In genomic region chr1:2534775-2535387, GRCh38 we compare ENCODE assay signal across 12 cellular contexts. TPM values are rescaled to one million over a fixed set of nuclear protein-coding genes. Genes with fewer than 3 reads are reported as not detected.
DNase-seq lines count a peak whose midpoint lies in the region; ATAC-seq and TF ChIP-seq lines count a peak whose summit lies in the region.
"Had no signal": no experiment of that assay in that cellular context is flagged by ENCODE, and none has a peak within 500 bp of the region (broad histone marks: within the 10 kb centered on the region; RNA-seq: fewer than 3 reads in every experiment).

No MANE protein-coding gene starts in this region.

- H3K9me3 Mint-ChIP-seq in type B pancreatic cell = no peaks in the 10 kb centered on the region
- no peaks in the 10 kb centered on the region for H3K9me3 Mint-ChIP-seq in activated naive CD8-positive, alpha-beta T cell treated with anti-CD3 and anti-CD28 coated beads, Interleukin-2, amount 50 U/mL, for 24 hours
- H3K9me3 Mint-ChIP-seq: activated naive CD8-positive, alpha-beta T cell treated with anti-CD3 and anti-CD28 coated beads, Interleukin-2, amount 10 ng/mL, durations not matched to agents 7 days and 5 days had no signal

- peak overlapping the region; percentile 5; the same call in 1 of the 2 replicates for H3K4me3 ChIP-seq in PC-3 (ENCODE audit: low read length)
- H3K4me3 ChIP-seq in foreskin fibroblast (ENCODE audit: low read depth in 1 of 2, low read length in 2 of 2) = no peak overlapping the region

- peak; percentile 37 for DNase-seq in DMS 273 (lab: John Stamatoyannopoulos, UW; ENCODE audit: unreplicated experiment)
- no peak for DNase-seq in DMS 273 treated with DMSO at 0.1 percent for 48 hours (lab: John Stamatoyannopoulos, UW)
- DNase-seq in PC-3 = peak; percentile 97
- DNase-seq in foreskin fibroblast = peak; percentile 81 to 86
- DNase-seq in type B pancreatic cell (ENCODE audit: extremely low spot score, unreplicated experiment) = no peak
- DNase-seq in activated naive CD8-positive, alpha-beta T cell treated with anti-CD3 and anti-CD28 coated beads, Interleukin-2, amount 50 U/mL, for 24 hours = no peak
- DNase-seq in NCI-H1092 treated with DMSO at 0.1 percent for 48 hours (lab: John Stamatoyannopoulos, UW) = no peak
- DNase-seq: activated naive CD8-positive, alpha-beta T cell treated with anti-CD3 and anti-CD28 coated beads, Interleukin-2, amount 10 ng/mL, durations not matched to agents 7 days and 5 days; substantia nigra had no signal

- no peaks in the 10 kb centered on the region for H3K36me3 ChIP-seq in PC-3 (ENCODE audit: low read depth, low read length)

- no peaks in the 10 kb centered on the region for H3K9me3 ChIP-seq in PC-3 (ENCODE audit: low read length)

- no peaks in the 10 kb centered on the region for H3K79me2 ChIP-seq in PC-3 (ENCODE audit: low read length)

- peaks cover 10% of the 10 kb centered on the region for H3K4me1 Mint-ChIP-seq in type B pancreatic cell (ENCODE audit: unreplicated experiment)
- H3K4me1 Mint-ChIP-seq in activated naive CD8-positive, alpha-beta T cell treated with anti-CD3 and anti-CD28 coated beads, Interleukin-2, amount 50 U/mL, for 24 hours = peaks cover 2% of the 10 kb centered on the region

- no peak overlapping the region for H2AFZ ChIP-seq in PC-3 (ENCODE audit: low read length)

- peak overlapping the region; percentile 21 for H3K27ac ChIP-seq in PC-3 (ENCODE audit: low read length)
- H3K27ac ChIP-seq: 22Rv1 had no signal

- no peaks in the 10 kb centered on the region for H3K9me2 ChIP-seq in PC-3 (replicated peaks; ENCODE audit: low read length)

- no peaks in the 10 kb centered on the region for H4K20me1 ChIP-seq in PC-3 (ENCODE audit: low read length)

- TF ChIP-seq CTCF in PC-3 (conservative IDR thresholded peaks at IDR 0.05; ENCODE audit: low read depth, low read length) = no peak
- TF ChIP-seq CTCF in foreskin fibroblast (IDR thresholded peaks at IDR 0.05; ENCODE audit: low read depth, low read length) = no peak
- TF ChIP-seq CTCF in type B pancreatic cell (conservative IDR thresholded peaks at IDR 0.05) = no peak

- POLR2A ChIA-PET in PC-3 (lab: Charles Lee; ENCODE audit: unreplicated experiment) = interaction anchor here (1.4 kb wide), 1 partner anchor 8 kb away, joined by 3 read pairs; the partner anchor contains the start of gene PANK4

- peak; percentile 77 for ATAC-seq in PC-3
- ATAC-seq in activated naive CD8-positive, alpha-beta T cell treated with anti-CD3 and anti-CD28 coated beads, Interleukin-2, amount 50 U/mL, for 24 hours = no peak
- ATAC-seq in HG02938 (IDR thresholded peaks at IDR 0.05; ENCODE audit: unreplicated experiment) = no peak

- BruUV-seq in PC-3 (replicated peaks; lab: Mats Ljungman, UMichigan) = no TSS peak

- intact Hi-C loops in PC-3 (cut with micrococcal nuclease) = no loop called here

- CTCF ChIA-PET in PC-3 (lab: Charles Lee) = interaction anchor here (0.6 to 1.1 kb wide), 2 partner anchors 9 to 11 kb away, joined by 4 to 5 read pairs; partner anchors contain the start of gene PANK4

- H3K27ac Mint-ChIP-seq in type B pancreatic cell = peak overlapping the region; percentile 94
- no peak overlapping the region for H3K27ac Mint-ChIP-seq in activated naive CD8-positive, alpha-beta T cell treated with anti-CD3 and anti-CD28 coated beads, Interleukin-2, amount 50 U/mL, for 24 hours
- H3K27ac Mint-ChIP-seq: activated naive CD8-positive, alpha-beta T cell treated with anti-CD3 and anti-CD28 coated beads, Interleukin-2, amount 10 ng/mL, durations not matched to agents 7 days and 5 days had no signal

- peak overlapping the region; percentile 64 for H3K4me2 ChIP-seq in PC-3 (ENCODE audit: low read length)

- H3K9ac ChIP-seq in PC-3 (ENCODE audit: low read length) = no peak overlapping the region

- H3K27me3 Mint-ChIP-seq in type B pancreatic cell = peaks cover 40% of the 10 kb centered on the region
- peaks cover 21% of the 10 kb centered on the region for H3K27me3 Mint-ChIP-seq in activated naive CD8-positive, alpha-beta T cell treated with anti-CD3 and anti-CD28 coated beads, Interleukin-2, amount 50 U/mL, for 24 hours

- no peaks in the 10 kb centered on the region for H3F3A ChIP-seq in PC-3 (ENCODE audit: low read length, unreplicated experiment)

- no peaks in the 10 kb centered on the region for H3K36me3 Mint-ChIP-seq in type B pancreatic cell
- no peaks in the 10 kb centered on the region for H3K36me3 Mint-ChIP-seq in activated naive CD8-positive, alpha-beta T cell treated with anti-CD3 and anti-CD28 coated beads, Interleukin-2, amount 50 U/mL, for 24 hours (ENCODE audit: low read depth)
- H3K36me3 Mint-ChIP-seq: activated naive CD8-positive, alpha-beta T cell treated with anti-CD3 and anti-CD28 coated beads, Interleukin-2, amount 10 ng/mL, durations not matched to agents 7 days and 5 days had no signal

- peak overlapping the region; percentile 79 for H3K4me3 Mint-ChIP-seq in type B pancreatic cell
- H3K4me3 Mint-ChIP-seq in activated naive CD8-positive, alpha-beta T cell treated with anti-CD3 and anti-CD28 coated beads, Interleukin-2, amount 50 U/mL, for 24 hours = no peak overlapping the region
- H3K4me3 Mint-ChIP-seq: activated naive CD8-positive, alpha-beta T cell treated with anti-CD3 and anti-CD28 coated beads, Interleukin-2, amount 10 ng/mL, durations not matched to agents 7 days and 5 days had no signal

- H3K27me3 ChIP-seq in PC-3 (ENCODE audit: low read length) = no peaks in the 10 kb centered on the region

- peaks cover 45% of the 10 kb centered on the region for H3K4me1 ChIP-seq in PC-3 (ENCODE audit: insufficient read depth, low read length)

RNA-seq across cellular contexts. Expression of gene HES5, which starts 4.8 kb away (rescaled TPM):
- total RNA-seq in PC-3 (2014; rRNA removed) (0.84 and 1.8 TPM in 2 replicates), type B pancreatic cell (ENCODE audit: low replicate concordance) (4.5 and 5.1 TPM in 2 replicates)
- total RNA-seq: activated naive CD8-positive, alpha-beta T cell treated with anti-CD3 and anti-CD28 coated beads, Interleukin-2, amount 10 ng/mL, durations not matched to agents 7 days and 5 days; epithelial cell of proximal tubule had no signal

RNA-seq across cellular contexts. Expression of gene PANK4, which starts 8.5 kb away (rescaled TPM):
- total RNA-seq in PC-3 (2014; rRNA removed) (69.4 and 86.9 TPM in 2 replicates), type B pancreatic cell (ENCODE audit: low replicate concordance) (36.4 and 49.1 TPM in 2 replicates)

RNA-seq across cellular contexts. Expression of gene TNFRSF14, which starts 21.3 kb away (rescaled TPM):
- total RNA-seq in PC-3 (2014; rRNA removed) = 21.1 and 25.5 TPM in 2 replicates
- 4.2 and 8.5 TPM in 2 replicates for total RNA-seq in type B pancreatic cell (ENCODE audit: low replicate concordance)

RNA-seq across cellular contexts. Expression of gene PRXL2B, which starts 51.7 kb away (rescaled TPM):
- total RNA-seq in PC-3 (2014; rRNA removed) = 75.0 and 85.0 TPM in 2 replicates
- 33.7 and 40.3 TPM in 2 replicates for total RNA-seq in type B pancreatic cell (ENCODE audit: low replicate concordance)

RNA-seq across cellular contexts. Expression of gene PLCH2, which starts 58.8 kb away (rescaled TPM):
- total RNA-seq in PC-3 (2014; rRNA removed) = 5.9 and 7.2 TPM in 2 replicates
- total RNA-seq in type B pancreatic cell (ENCODE audit: low replicate concordance) = 0.67 and 0.82 TPM in 2 replicates

Comparison
In these comparisons a context has a peak if more than half of its experiments do, and no peak if none do; other contexts are left out.
1. DNase-seq: peak in DMS 273 (single experiment), PC-3 (single experiment) and foreskin fibroblast (2 of 2); none in DMS 273 treated with DMSO at 0.1 percent for 48 hours (single experiment), type B pancreatic cell (single experiment), activated naive CD8-positive, alpha-beta T cell treated with anti-CD3 and anti-CD28 coated beads, Interleukin-2, amount 50 U/mL, for 24 hours (single experiment) and NCI-H1092 treated with DMSO at 0.1 percent for 48 hours (single experiment).